8 cellular contexts compared by ENCODE assay signal in the genomic region with DNA sequence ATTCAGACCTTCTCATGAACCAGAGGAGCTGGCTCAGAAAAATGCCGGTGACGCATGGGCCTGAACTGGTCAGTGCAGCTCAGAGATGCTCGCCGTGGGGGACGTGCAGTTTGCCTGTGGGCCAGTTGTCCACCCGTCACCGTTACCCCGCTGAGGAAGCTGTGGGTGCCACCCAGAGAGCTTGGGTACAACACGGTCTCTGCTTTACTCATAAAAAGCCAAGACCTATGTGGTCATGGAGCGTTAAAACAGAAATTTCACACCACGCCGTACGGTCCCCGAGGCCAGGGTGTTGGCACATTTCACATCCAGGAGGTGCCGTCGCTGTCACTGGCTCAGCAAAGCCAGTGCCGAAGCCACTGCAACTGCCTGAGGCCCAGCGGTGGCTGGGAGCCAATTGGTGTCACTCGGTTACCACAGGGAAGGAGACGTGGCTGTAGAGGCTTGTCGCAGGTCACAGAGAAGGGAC.
DNase-seq lines count a peak whose midpoint lies in the region; ATAC-seq lines count a peak whose summit lies in the region.

No MANE protein-coding gene starts in this region.

- H3K36me3 Mint-ChIP-seq in effector memory CD8-positive, alpha-beta T cell (ENCODE audit: insufficient read depth) = peaks cover 34% of the 10 kb centered on the region

- intact Hi-C loops in sciatic nerve (cut with DNase I) = no loop called here

- H3K9me3 Mint-ChIP-seq in effector memory CD8-positive, alpha-beta T cell = no peaks in the 10 kb centered on the region

- peaks cover 37 to 51% of the 10 kb centered on the region in 2 donors for H3K4me1 Mint-ChIP-seq in effector memory CD8-positive, alpha-beta T cell (ENCODE audit: low read depth in 2 of 2)

- peak overlapping the region; percentile 86 to 94 for H3K4me3 Mint-ChIP-seq in effector memory CD8-positive, alpha-beta T cell

- peak overlapping the region; percentile 98 for H3K27ac Mint-ChIP-seq in effector memory CD8-positive, alpha-beta T cell

- no peaks in the 10 kb centered on the region for H3K27me3 Mint-ChIP-seq in effector memory CD8-positive, alpha-beta T cell

- ATAC-seq in HG03097 (IDR thresholded peaks at IDR 0.05; ENCODE audit: low FRiP score, unreplicated experiment) (peak; percentile 48), sciatic nerve (no peak)
- peak; percentile 81 for ATAC-seq in effector memory CD8-positive, alpha-beta T cell (replicated peaks)

- DNase-seq in UCSD-AML1 (lab: John Stamatoyannopoulos, UW; ENCODE audit: unreplicated experiment) (peak; percentile 55), sciatic nerve (ENCODE audit: low spot score) (peak; percentile 81), LoVo (ENCODE audit: low spot score) (no peak), NCI-H526 (lab: John Stamatoyannopoulos, UW) (no peak), pons (ENCODE audit: low spot score) (no peak), NCI-H1417 treated with DMSO at 0.1 percent for 48 hours (lab: John Stamatoyannopoulos, UW) (no peak)
- DNase-seq in effector memory CD8-positive, alpha-beta T cell = peak; percentile 81 to 82 (median 81)

Comparison
In these comparisons a context has a peak if more than half of its experiments do, and no peak if none do; other contexts are left out.
1. DNase-seq: peak in UCSD-AML1 (single experiment), effector memory CD8-positive, alpha-beta T cell (3 of 3) and sciatic nerve (single experiment); none in LoVo (single experiment), NCI-H526 (0 of 2), pons (single experiment) and NCI-H1417 treated with DMSO at 0.1 percent for 48 hours (single experiment).